ENCODE assay signal across 8 cellular contexts in the genomic region with DNA sequence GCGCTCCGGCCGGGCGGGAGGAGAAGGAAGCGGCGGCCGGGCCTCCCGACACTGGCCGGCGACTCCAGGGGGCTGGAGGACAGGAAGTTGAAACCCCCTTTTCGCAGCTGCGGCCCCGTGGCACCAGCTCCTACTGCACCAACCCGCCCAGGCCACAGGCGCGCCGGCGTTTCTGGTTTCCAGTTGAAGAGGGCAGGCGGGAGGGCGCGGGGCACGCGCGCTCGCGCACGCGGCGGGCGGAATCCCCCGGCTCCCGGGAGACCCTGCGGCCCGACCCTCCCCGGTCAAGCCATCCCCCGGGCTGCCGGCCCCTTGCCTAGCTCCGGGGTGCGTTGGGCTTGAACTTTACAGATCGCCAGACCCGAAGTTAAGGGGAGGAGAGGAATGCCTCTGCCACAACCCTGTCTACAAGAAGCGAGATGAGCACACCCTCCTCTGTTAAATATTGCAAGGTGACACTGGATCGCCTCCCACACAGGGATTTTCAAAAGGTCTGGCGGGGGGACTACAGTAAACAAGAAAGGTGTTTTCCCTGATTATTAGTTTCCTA. TPM values are rescaled to one million over a fixed set of nuclear protein-coding genes. Genes with fewer than 3 reads are reported as not detected.
A peak's percentile ranks its signal among the peaks of the same experiment; 100 is the strongest.
DNase-seq lines count a peak whose midpoint lies in the region; ATAC-seq, FAIRE-seq and TF ChIP-seq lines count a peak whose summit lies in the region.

No MANE protein-coding gene starts in this region.

- peak overlapping the region; percentile 95 for H3K27ac Mint-ChIP-seq in glutamatergic neuron (ENCODE audit: unreplicated experiment)

- H2AFZ ChIP-seq in osteoblast (ENCODE audit: low read length) = peak overlapping the region; percentile 98

- peaks cover 21% of the 10 kb centered on the region for H3K27me3 Mint-ChIP-seq in glutamatergic neuron (ENCODE audit: unreplicated experiment)

- H3K4me1 ChIP-seq in osteoblast (ENCODE audit: insufficient read depth, low read length) (peaks cover 17% of the 10 kb centered on the region), upper lobe of right lung (peaks cover 10% of the 10 kb centered on the region)

- H3K4me3 ChIP-seq in AG10803 (ENCODE audit: low read length) (peak overlapping the region; percentile 80), osteoblast (ENCODE audit: insufficient read depth, low read length) (peak overlapping the region; percentile 95), upper lobe of right lung (peak overlapping the region; percentile 74)

- peaks cover 20% of the 10 kb centered on the region for H3K9me3 Mint-ChIP-seq in glutamatergic neuron (ENCODE audit: unreplicated experiment)

- H3K9me3 ChIP-seq in osteoblast (ENCODE audit: low read depth, low read length) (no peaks in the 10 kb centered on the region), upper lobe of right lung (no peaks in the 10 kb centered on the region)

- H3K79me2 ChIP-seq in osteoblast (ENCODE audit: insufficient read depth, low read length) = peaks cover 50% of the 10 kb centered on the region

- H3K4me1 Mint-ChIP-seq in glutamatergic neuron (ENCODE audit: low read depth, unreplicated experiment) = peaks cover 18% of the 10 kb centered on the region

- H3K36me3 ChIP-seq in osteoblast (ENCODE audit: insufficient read depth, low read length) (peaks cover 5% of the 10 kb centered on the region), upper lobe of right lung (no peaks in the 10 kb centered on the region)

- H3K27ac ChIP-seq in osteoblast (ENCODE audit: low read depth, low read length) (peak overlapping the region; percentile 72), upper lobe of right lung (peak overlapping the region; percentile 86)

- DNase-seq in AG10803 (ENCODE audit: low read depth) = peak; percentile 39
- peak; percentile 11 for DNase-seq in RCC 7860 (ENCODE audit: low spot score)
- peak; percentile 73 for DNase-seq in activated naive CD4-positive, alpha-beta T cell treated with anti-CD3 and anti-CD28 coated beads, Interleukin-2, amount 50 U/mL, for 16 hours
- peak; percentile 82 for DNase-seq in glutamatergic neuron
- DNase-seq in osteoblast (ENCODE audit: insufficient read length, low spot score, missing footprints) = peak; percentile 88
- no peak for DNase-seq in upper lobe of right lung

- ATAC-seq in GM19035 (IDR thresholded peaks at IDR 0.05; ENCODE audit: unreplicated experiment) (peak; percentile 28), HG03175 (IDR thresholded peaks at IDR 0.05; ENCODE audit: unreplicated experiment) (peak; percentile 34), upper lobe of right lung (peak; percentile 65)

- H3K27me3 ChIP-seq in osteoblast (ENCODE audit: insufficient read depth, low read length) (no peaks in the 10 kb centered on the region), upper lobe of right lung (no peaks in the 10 kb centered on the region)

- peak overlapping the region; percentile 98 for H3K4me2 ChIP-seq in osteoblast (ENCODE audit: insufficient read depth, low read length)

- FAIRE-seq in RCC 7860 (lab: Jason Lieb, UNC) = no peak

- intact Hi-C loops in upper lobe of right lung (cut with DNase I) = no loop called here

- TF ChIP-seq CTCF in AG10803 (conservative IDR thresholded peaks at IDR 0.05; ENCODE audit: low read length) (no peak), glutamatergic neuron (IDR thresholded peaks at IDR 0.05; ENCODE audit: partially characterized antibody, unreplicated experiment) (no peak), osteoblast (IDR thresholded peaks at IDR 0.05; ENCODE audit: extremely low read depth, low read depth, low read length) (no peak), upper lobe of right lung (IDR thresholded peaks at IDR 0.05) (no peak)

- no peaks in the 10 kb centered on the region for H4K20me1 ChIP-seq in osteoblast (ENCODE audit: insufficient read depth, low read length)

- peaks cover 4% of the 10 kb centered on the region for H3K36me3 Mint-ChIP-seq in glutamatergic neuron (ENCODE audit: unreplicated experiment)

- peak overlapping the region; percentile 100 for H3K4me3 Mint-ChIP-seq in glutamatergic neuron (ENCODE audit: unreplicated experiment)

RNA-seq across cellular contexts. Expression of gene ELOVL6, which starts 1.5 kb away (rescaled TPM):
- 60.1 TPM for total RNA-seq in glutamatergic neuron (ENCODE audit: unreplicated experiment)
- 12.7 and 19.7 TPM in 2 replicates for total RNA-seq in osteoblast
- total RNA-seq in upper lobe of right lung = 4.7 TPM
